Comparison of ENCODE assay signal across 3 cellular contexts in the genomic region with DNA sequence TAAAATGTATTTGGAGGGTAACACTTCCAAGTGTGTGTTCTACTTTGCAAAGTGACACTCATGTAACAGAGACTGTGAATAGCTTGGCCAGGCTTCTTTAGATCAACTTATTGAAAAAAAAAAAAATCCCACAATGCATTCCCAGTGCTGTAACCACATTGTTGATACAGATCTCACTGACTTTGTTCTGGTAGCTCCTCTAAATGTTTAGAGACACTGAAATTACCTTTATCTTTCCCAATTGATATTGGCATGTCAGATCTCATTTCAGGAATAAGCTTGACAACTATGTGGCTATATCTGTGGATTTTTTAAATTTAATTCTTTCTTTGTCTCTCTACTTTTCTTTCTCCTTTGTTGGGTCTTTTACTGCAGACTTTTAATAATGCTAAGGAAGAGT.
"Had no signal": no experiment of that assay in that cellular context is flagged by ENCODE, and none has a peak within 500 bp of the region (broad histone marks: within the 10 kb centered on the region; RNA-seq: fewer than 3 reads in every experiment).

No MANE protein-coding gene starts in this region.

- DNase-seq: GDM1, GF-D8 had no signal

- H3K4me3 ChIP-seq: GM12878 had no signal

- ATAC-seq: GM12878 had no signal
